Comparison of ENCODE assay signal across 1 cellular context in the genomic region with DNA sequence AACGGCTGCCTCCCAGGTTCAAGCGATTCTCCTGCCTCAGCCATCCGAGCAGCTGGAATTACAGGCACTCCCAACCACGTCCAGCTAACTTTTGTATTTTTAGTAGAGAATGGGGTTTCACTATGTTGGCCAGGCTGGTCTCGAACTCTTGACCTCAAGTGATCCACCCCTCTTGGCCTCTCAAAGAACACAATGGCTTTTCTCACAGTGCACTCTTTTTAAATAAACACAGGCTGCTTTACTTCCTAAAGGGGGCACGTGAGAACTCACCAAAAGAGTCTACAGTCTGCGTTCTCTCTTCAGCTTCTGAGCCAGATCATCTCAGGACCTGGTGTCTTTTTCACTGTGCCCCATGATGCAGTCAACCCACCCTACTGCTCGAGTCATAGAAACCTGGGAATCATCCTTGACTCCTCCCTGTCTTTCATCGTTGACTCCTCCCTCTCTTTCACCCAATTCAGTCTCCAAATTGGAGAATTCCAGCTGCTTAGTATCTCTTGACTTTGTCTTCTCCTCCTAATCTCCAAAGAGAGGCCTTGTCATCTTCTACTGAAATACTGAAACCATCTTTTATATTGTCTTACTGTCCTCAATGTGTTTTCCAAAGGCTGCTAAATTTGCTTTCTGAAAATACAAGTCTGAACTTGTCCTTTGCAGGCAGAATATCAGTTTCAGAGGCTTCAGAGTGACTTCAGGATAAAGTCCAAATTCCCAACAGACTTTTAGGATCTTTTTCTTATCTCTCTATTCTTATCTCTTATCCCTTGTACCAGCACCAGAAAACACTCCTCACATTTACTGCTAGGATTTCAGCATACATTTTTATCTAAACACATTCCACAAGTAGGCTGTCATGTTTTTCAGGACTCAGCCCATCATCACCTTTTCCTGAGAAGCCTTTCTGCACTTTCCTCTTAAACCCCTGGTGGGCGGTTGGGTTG.
A peak's percentile ranks its signal among the peaks of the same experiment; 100 is the strongest.
TF ChIP-seq lines count a peak whose summit lies in the region.

No MANE protein-coding gene starts in this region.

TF ChIP-seq in HepG2, 621 proteins besides CTCF, POLR2A, EP300 and RAD21 (continued from another document and continues in another):
- TF ChIP-seq ZBTB34 (CRISPR knock-in tag; IDR thresholded peaks at IDR 0.05) (no peak), ZNF276 (CRISPR knock-in tag; IDR thresholded peaks at IDR 0.05; ENCODE audit: low read depth) (no peak), ZNF337 (CRISPR knock-in tag; IDR thresholded peaks at IDR 0.05; ENCODE audit: borderline replicate concordance, low read depth) (no peak), ZNF549 (CRISPR knock-in tag; IDR thresholded peaks at IDR 0.05) (no peak), TERF1 (CRISPR knock-in tag; IDR thresholded peaks at IDR 0.05) (no peak), MXI1 (IDR thresholded peaks at IDR 0.05; ENCODE audit: borderline replicate concordance, low read depth, low read length) (no peak), RCOR2 (CRISPR knock-in tag; IDR thresholded peaks at IDR 0.05) (0 out of 2 replicates have a peak, but pooled peaks have one; percentile 9), AHR (CRISPR knock-in tag; IDR thresholded peaks at IDR 0.05) (no peak), TFDP1 (CRISPR knock-in tag; IDR thresholded peaks at IDR 0.05; ENCODE audit: borderline replicate concordance) (no peak), CREM (IDR thresholded peaks at IDR 0.05) (no peak), CREM (CRISPR knock-in tag; IDR thresholded peaks at IDR 0.05) (no peak), TARDBP (CRISPR knock-in tag; IDR thresholded peaks at IDR 0.05) (no peak), ZBTB1 (CRISPR knock-in tag; IDR thresholded peaks at IDR 0.05; ENCODE audit: borderline replicate concordance) (no peak), NBN (conservative IDR thresholded peaks at IDR 0.05) (no peak), RBFOX2 (IDR thresholded peaks at IDR 0.05; ENCODE audit: low read depth, low read length) (peak; percentile 23; the same call in 1 of the 2 replicates), ZKSCAN1 (IDR thresholded peaks at IDR 0.05; ENCODE audit: low read length) (no peak), RFX5 (IDR thresholded peaks at IDR 0.05; ENCODE audit: low read depth, low read length) (no peak), ZNF704 (CRISPR knock-in tag; IDR thresholded peaks at IDR 0.05; ENCODE audit: borderline replicate concordance) (no peak), HIVEP1 (CRISPR knock-in tag; IDR thresholded peaks at IDR 0.05) (no peak), GTF3A (CRISPR knock-in tag; conservative IDR thresholded peaks at IDR 0.05) (no peak), RBAK (CRISPR knock-in tag; IDR thresholded peaks at IDR 0.05) (no peak), ZNF629 (CRISPR knock-in tag; conservative IDR thresholded peaks at IDR 0.05) (no peak), ZNF713 (CRISPR knock-in tag; IDR thresholded peaks at IDR 0.05) (no peak), FOXK1 (CRISPR knock-in tag; IDR thresholded peaks at IDR 0.05; ENCODE audit: borderline replicate concordance, low read depth) (no peak), ZFP36L2 (CRISPR knock-in tag; IDR thresholded peaks at IDR 0.05) (no peak), HES4 (CRISPR knock-in tag; IDR thresholded peaks at IDR 0.05; ENCODE audit: borderline replicate concordance) (no peak), ZBTB20 (CRISPR knock-in tag; IDR thresholded peaks at IDR 0.05; ENCODE audit: borderline replicate concordance, low read depth) (0 out of 2 replicates have a peak, but pooled peaks have one; percentile 22), NR1H2 (CRISPR knock-in tag; IDR thresholded peaks at IDR 0.05; ENCODE audit: borderline replicate concordance, low read depth) (no peak), NFIB (CRISPR knock-in tag; IDR thresholded peaks at IDR 0.05; ENCODE audit: borderline replicate concordance) (no peak)
- TF ChIP-seq, protein P1, sequence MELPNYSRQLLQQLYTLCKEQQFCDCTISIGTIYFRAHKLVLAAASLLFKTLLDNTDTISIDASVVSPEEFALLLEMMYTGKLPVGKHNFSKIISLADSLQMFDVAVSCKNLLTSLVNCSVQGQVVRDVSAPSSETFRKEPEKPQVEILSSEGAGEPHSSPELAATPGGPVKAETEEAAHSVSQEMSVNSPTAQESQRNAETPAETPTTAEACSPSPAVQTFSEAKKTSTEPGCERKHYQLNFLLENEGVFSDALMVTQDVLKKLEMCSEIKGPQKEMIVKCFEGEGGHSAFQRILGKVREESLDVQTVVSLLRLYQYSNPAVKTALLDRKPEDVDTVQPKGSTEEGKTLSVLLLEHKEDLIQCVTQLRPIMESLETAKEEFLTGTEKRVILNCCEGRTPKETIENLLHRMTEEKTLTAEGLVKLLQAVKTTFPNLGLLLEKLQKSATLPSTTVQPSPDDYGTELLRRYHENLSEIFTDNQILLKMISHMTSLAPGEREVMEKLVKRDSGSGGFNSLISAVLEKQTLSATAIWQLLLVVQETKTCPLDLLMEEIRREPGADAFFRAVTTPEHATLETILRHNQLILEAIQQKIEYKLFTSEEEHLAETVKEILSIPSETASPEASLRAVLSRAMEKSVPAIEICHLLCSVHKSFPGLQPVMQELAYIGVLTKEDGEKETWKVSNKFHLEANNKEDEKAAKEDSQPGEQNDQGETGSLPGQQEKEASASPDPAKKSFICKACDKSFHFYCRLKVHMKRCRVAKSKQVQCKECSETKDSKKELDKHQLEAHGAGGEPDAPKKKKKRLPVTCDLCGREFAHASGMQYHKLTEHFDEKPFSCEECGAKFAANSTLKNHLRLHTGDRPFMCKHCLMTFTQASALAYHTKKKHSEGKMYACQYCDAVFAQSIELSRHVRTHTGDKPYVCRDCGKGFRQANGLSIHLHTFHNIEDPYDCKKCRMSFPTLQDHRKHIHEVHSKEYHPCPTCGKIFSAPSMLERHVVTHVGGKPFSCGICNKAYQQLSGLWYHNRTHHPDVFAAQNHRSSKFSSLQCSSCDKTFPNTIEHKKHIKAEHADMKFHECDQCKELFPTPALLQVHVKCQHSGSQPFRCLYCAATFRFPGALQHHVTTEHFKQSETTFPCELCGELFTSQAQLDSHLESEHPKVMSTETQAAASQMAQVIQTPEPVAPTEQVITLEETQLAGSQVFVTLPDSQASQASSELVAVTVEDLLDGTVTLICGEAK (IDR thresholded peaks at IDR 0.05) = no peak
- TF ChIP-seq, protein P1 (CRISPR knock-in tag; IDR thresholded peaks at IDR 0.05) = no peak
- TF ChIP-seq, protein P2, sequence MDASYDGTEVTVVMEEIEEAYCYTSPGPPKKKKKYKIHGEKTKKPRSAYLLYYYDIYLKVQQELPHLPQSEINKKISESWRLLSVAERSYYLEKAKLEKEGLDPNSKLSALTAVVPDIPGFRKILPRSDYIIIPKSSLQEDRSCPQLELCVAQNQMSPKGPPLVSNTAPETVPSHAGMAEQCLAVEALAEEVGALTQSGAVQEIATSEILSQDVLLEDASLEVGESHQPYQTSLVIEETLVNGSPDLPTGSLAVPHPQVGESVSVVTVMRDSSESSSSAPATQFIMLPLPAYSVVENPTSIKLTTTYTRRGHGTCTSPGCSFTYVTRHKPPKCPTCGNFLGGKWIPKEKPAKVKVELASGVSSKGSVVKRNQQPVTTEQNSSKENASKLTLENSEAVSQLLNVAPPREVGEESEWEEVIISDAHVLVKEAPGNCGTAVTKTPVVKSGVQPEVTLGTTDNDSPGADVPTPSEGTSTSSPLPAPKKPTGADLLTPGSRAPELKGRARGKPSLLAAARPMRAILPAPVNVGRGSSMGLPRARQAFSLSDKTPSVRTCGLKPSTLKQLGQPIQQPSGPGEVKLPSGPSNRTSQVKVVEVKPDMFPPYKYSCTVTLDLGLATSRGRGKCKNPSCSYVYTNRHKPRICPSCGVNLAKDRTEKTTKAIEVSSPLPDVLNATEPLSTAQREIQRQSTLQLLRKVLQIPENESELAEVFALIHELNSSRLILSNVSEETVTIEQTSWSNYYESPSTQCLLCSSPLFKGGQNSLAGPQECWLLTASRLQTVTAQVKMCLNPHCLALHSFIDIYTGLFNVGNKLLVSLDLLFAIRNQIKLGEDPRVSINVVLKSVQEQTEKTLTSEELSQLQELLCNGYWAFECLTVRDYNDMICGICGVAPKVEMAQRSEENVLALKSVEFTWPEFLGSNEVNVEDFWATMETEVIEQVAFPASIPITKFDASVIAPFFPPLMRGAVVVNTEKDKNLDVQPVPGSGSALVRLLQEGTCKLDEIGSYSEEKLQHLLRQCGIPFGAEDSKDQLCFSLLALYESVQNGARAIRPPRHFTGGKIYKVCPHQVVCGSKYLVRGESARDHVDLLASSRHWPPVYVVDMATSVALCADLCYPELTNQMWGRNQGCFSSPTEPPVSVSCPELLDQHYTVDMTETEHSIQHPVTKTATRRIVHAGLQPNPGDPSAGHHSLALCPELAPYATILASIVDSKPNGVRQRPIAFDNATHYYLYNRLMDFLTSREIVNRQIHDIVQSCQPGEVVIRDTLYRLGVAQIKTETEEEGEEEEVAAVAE (CRISPR knock-in tag; IDR thresholded peaks at IDR 0.05; ENCODE audit: borderline replicate concordance) = no peak
- TF ChIP-seq, protein P3, sequence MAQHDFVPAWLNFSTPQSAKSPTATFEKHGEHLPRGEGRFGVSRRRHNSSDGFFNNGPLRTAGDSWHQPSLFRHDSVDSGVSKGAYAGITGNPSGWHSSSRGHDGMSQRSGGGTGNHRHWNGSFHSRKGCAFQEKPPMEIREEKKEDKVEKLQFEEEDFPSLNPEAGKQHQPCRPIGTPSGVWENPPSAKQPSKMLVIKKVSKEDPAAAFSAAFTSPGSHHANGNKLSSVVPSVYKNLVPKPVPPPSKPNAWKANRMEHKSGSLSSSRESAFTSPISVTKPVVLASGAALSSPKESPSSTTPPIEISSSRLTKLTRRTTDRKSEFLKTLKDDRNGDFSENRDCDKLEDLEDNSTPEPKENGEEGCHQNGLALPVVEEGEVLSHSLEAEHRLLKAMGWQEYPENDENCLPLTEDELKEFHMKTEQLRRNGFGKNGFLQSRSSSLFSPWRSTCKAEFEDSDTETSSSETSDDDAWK (CRISPR knock-in tag; IDR thresholded peaks at IDR 0.05) = no peak
